17 cellular contexts compared by ENCODE assay signal in genomic region chr1:67791261-67791660, GRCh38. TPM values are rescaled to one million over a fixed set of nuclear protein-coding genes. Genes with fewer than 3 reads are reported as not detected.
DNase-seq lines count a peak whose midpoint lies in the region; ATAC-seq and TF ChIP-seq lines count a peak whose summit lies in the region.
"Had no signal": no experiment of that assay in that cellular context is flagged by ENCODE, and none has a peak within 500 bp of the region (broad histone marks: within the 10 kb centered on the region; RNA-seq: fewer than 3 reads in every experiment).

No MANE protein-coding gene starts in this region.

- no peak overlapping the region for H2AFZ ChIP-seq in IMR-90 (replicated peaks; ENCODE audit: low read length, poor library complexity)
- H2AFZ ChIP-seq: GM23338 had no signal

- POLR2A ChIA-PET in IMR-90 (lab: Charles Lee; ENCODE audit: unreplicated experiment): interaction anchor here (1.0 kb wide), 1 partner anchor 9 kb away, joined by 3 read pairs; no protein-coding TSS in a partner anchor

- DNase-seq in IMR-90: peak; percentile 44
- DNase-seq in breast epithelium (ENCODE audit: low spot score in 2 of 2): no peak
- no peak for DNase-seq in thoracic aorta (ENCODE audit: low spot score)
- DNase-seq in NCI-H446 (lab: John Stamatoyannopoulos, UW): no peak
- DNase-seq: activated gamma-delta T cell; hippocampal formation; natural killer cell; NCI-H1092 treated with DMSO at 0.1 percent for 48 hours; NCI-H345; stimulated activated naive CD4-positive, alpha-beta T cell treated with Interleukin-2 at 50 U/mL for 16 hours had no signal

- H3K56ac ChIP-seq in IMR-90 (ENCODE audit: extremely low read depth, insufficient read depth, low read length): peak overlapping the region; percentile 93

- peak overlapping the region; percentile 91 for H2BK120ac ChIP-seq in IMR-90 (ENCODE audit: low read depth, low read length)

- H3K4me1 ChIP-seq in IMR-90 (ENCODE audit: control insufficient read depth, insufficient read depth, low read length): peaks cover 37% of the 10 kb centered on the region
- no peaks in the 10 kb centered on the region for H3K4me1 ChIP-seq in breast epithelium
- H3K4me1 ChIP-seq in gastroesophageal sphincter: peaks cover 24 to 96% (median 50%) of the 10 kb centered on the region in 3 donors
- peaks cover 47 to 95% of the 10 kb centered on the region in 2 donors for H3K4me1 ChIP-seq in thoracic aorta (ENCODE audit: control insufficient read depth in 1 of 2, low read depth in 2 of 2)

- peak overlapping the region; percentile 60 for H4K5ac ChIP-seq in IMR-90 (ENCODE audit: low read depth, low read length)

- H3K9me3 ChIP-seq in IMR-90 (ENCODE audit: control insufficient read depth, insufficient read depth, low read length): no peaks in the 10 kb centered on the region
- no peaks in the 10 kb centered on the region for H3K9me3 ChIP-seq in breast epithelium
- H3K9me3 ChIP-seq in gastroesophageal sphincter: no peaks in the 10 kb centered on the region
- H3K9me3 ChIP-seq in thoracic aorta: no peaks in the 10 kb centered on the region

- BruUV-seq in IMR-90 (replicated peaks; lab: Mats Ljungman, UMichigan): TSS peak; percentile 39

- in situ Hi-C loops in IMR-90 (cut with MboI; ENCODE audit: low sequenced_read_pairs): no loop called here

- H4K20me1 ChIP-seq in IMR-90 (ENCODE audit: insufficient read depth, low read length): peaks cover 34% of the 10 kb centered on the region

- peak overlapping the region; percentile 95; the same call in 2 of the 3 replicates for H2BK15ac ChIP-seq in IMR-90 (ENCODE audit: low read depth, low read length)

- H3K18ac ChIP-seq in IMR-90 (ENCODE audit: low read depth, low read length): peak overlapping the region; percentile 58

- H3K4me3 ChIP-seq in IMR-90 (ENCODE audit: insufficient read depth, low read depth, low read length) (no peak overlapping the region), breast epithelium (no peak overlapping the region), gastroesophageal sphincter (no peak overlapping the region), thoracic aorta (peak overlapping the region; percentile 6)
- H3K4me3 ChIP-seq: BLaER1 treated with 17β-estradiol and CSF1 and Interleukin-3, amounts not matched to agents 10 nM and 100 nM; GM23338 had no signal

- TF ChIP-seq POLR2A in IMR-90 (IDR thresholded peaks at IDR 0.05; ENCODE audit: low read depth, low read length): no peak
- no peak for TF ChIP-seq POLR2A in breast epithelium (IDR thresholded peaks at IDR 0.05)
- TF ChIP-seq POLR2A in gastroesophageal sphincter (IDR thresholded peaks at IDR 0.05): no peak

- peaks cover 40% of the 10 kb centered on the region for H3K9me1 ChIP-seq in IMR-90 (ENCODE audit: insufficient read depth, low read length)

- H2BK5ac ChIP-seq in IMR-90 (ENCODE audit: low read depth, low read length, poor library complexity, severe bottlenecking): peak overlapping the region; percentile 86

- no peak for TF ChIP-seq EP300 in gastroesophageal sphincter (IDR thresholded peaks at IDR 0.05)

- H3K79me1 ChIP-seq in IMR-90 (ENCODE audit: low read depth in 1 of 2, low read length in 2 of 2): peaks cover 32 to 89% of the 10 kb centered on the region in 2 experiments

- H3K27me3 ChIP-seq in IMR-90 (ENCODE audit: control insufficient read depth, insufficient read depth, low read length) (no peaks in the 10 kb centered on the region), breast epithelium (no peaks in the 10 kb centered on the region), gastroesophageal sphincter (no peaks in the 10 kb centered on the region), thoracic aorta (replicated peaks; ENCODE audit: insufficient read depth) (no peaks in the 10 kb centered on the region)
- H3K27me3 ChIP-seq: BLaER1 treated with 17β-estradiol and CSF1 and Interleukin-3, amounts not matched to agents 10 nM and 100 nM had no signal

- TF ChIP-seq RAD21 in IMR-90 (IDR thresholded peaks at IDR 0.05; ENCODE audit: low read length): no peak

- H3K14ac ChIP-seq in IMR-90 (replicated peaks; ENCODE audit: low read depth, low read length): peak overlapping the region; percentile 92

- H3K9ac ChIP-seq in IMR-90 (ENCODE audit: low read depth, low read length): peak overlapping the region; percentile 43
- H3K9ac ChIP-seq: BLaER1 treated with 17β-estradiol and CSF1 and Interleukin-3, amounts not matched to agents 10 nM and 100 nM had no signal

- dilution Hi-C loops in IMR-90 (cut with HindIII; ENCODE audit: low sequenced_read_pairs, unreplicated experiment): no loop called here

- H2AK9ac ChIP-seq in IMR-90 (replicated peaks; ENCODE audit: low read depth, low read length, poor library complexity): peak overlapping the region; percentile 92

- peak overlapping the region; percentile 94 for H3K4ac ChIP-seq in IMR-90 (ENCODE audit: low read depth, low read length)

- H3K23ac ChIP-seq in IMR-90 (ENCODE audit: low read depth, low read length): peak overlapping the region; percentile 88

- ATAC-seq in IMR-90 (ENCODE audit: low read depth): no peak
- ATAC-seq in gastroesophageal sphincter: peak; percentile 42
- ATAC-seq in thoracic aorta (ENCODE audit: insufficient number of reproducible peaks, low FRiP score, low read depth): no peak
- ATAC-seq in GM21447 (IDR thresholded peaks at IDR 0.05; ENCODE audit: unreplicated experiment): no peak
- ATAC-seq in HG02798 (IDR thresholded peaks at IDR 0.05; ENCODE audit: poor library complexity, unreplicated experiment): no peak
- no peak for ATAC-seq in GM18870 (IDR thresholded peaks at IDR 0.05; ENCODE audit: unreplicated experiment)
- ATAC-seq: natural killer cell had no signal

- peak overlapping the region; percentile 96 for H2BK20ac ChIP-seq in IMR-90 (ENCODE audit: low read depth, low read length)

- peak overlapping the region; percentile 67 to 92 for H4K8ac ChIP-seq in IMR-90 (ENCODE audit: low read depth in 2 of 2, low read length in 2 of 2)

- peak overlapping the region; percentile 71 for H3K4me2 ChIP-seq in IMR-90 (ENCODE audit: low read depth, low read length)
- H3K4me2 ChIP-seq: BLaER1 treated with 17β-estradiol and CSF1 and Interleukin-3, amounts not matched to agents 10 nM and 100 nM had no signal

- TF ChIP-seq CTCF in IMR-90 (conservative IDR thresholded peaks at IDR 0.05; ENCODE audit: low read depth, low read length) (no peak), breast epithelium (IDR thresholded peaks at IDR 0.05) (no peak), gastroesophageal sphincter (IDR thresholded peaks at IDR 0.05) (no peak), thoracic aorta (IDR thresholded peaks at IDR 0.05) (no peak)

- CTCF ChIA-PET in IMR-90 (lab: Yijun Ruan, JAX): interaction anchor here (0.6 kb wide), 1 partner anchor 25 kb away, joined by 4 read pairs; no protein-coding TSS in a partner anchor

- peak overlapping the region; percentile 97 for H2AK5ac ChIP-seq in IMR-90 (ENCODE audit: low read depth, low read length)

- H3K27ac ChIP-seq in IMR-90 (ENCODE audit: insufficient read depth, low read length) (peak overlapping the region; percentile 93), breast epithelium (peak overlapping the region; percentile 11 to 62), gastroesophageal sphincter (peak overlapping the region; percentile 37 to 69 (median 68)), thoracic aorta (peak overlapping the region; percentile 74 to 82)
- H3K27ac ChIP-seq: BLaER1 treated with 17β-estradiol and CSF1 and Interleukin-3, amounts not matched to agents 10 nM and 100 nM; VCaP had no signal

- H4K91ac ChIP-seq in IMR-90 (ENCODE audit: insufficient read depth, low read depth, low read length): peak overlapping the region; percentile 95

- whole genome bisulfite sequencing in IMR-90 (ENCODE audit: extremely low coverage in 2 of 2, insufficient read length in 1 of 2), 2 experiments: 50% methylated on average over 1 of the region's 1 CpG; no CpG with 5 or more reads in 1 of the 2 experiments
- WGBS in gastroesophageal sphincter (ENCODE audit: low coverage in 1 of 2), 2 donors: 31 to 33% methylated on average over 1 of the region's 1 CpG

- intact Hi-C loops in IMR-90 (cut with micrococcal nuclease) (no loop called here), breast epithelium (cut with DNase I; ENCODE audit: low total_unique reads) (loop anchor here (1.0 kb wide), 1 partner anchor 12 kb away; no protein-coding TSS in a partner anchor)

- H3K36me3 ChIP-seq in IMR-90 (ENCODE audit: control insufficient read depth, insufficient read depth, low read length): no peaks in the 10 kb centered on the region
- no peaks in the 10 kb centered on the region for H3K36me3 ChIP-seq in breast epithelium
- no peaks in the 10 kb centered on the region for H3K36me3 ChIP-seq in gastroesophageal sphincter
- H3K36me3 ChIP-seq in thoracic aorta: no peaks in the 10 kb centered on the region
- H3K36me3 ChIP-seq: BLaER1 treated with 17β-estradiol and CSF1 and Interleukin-3, amounts not matched to agents 10 nM and 100 nM had no signal

TF ChIP-seq in IMR-90, 13 proteins besides CTCF, POLR2A, EP300 and RAD21:
- TF ChIP-seq CEBPB (IDR thresholded peaks at IDR 0.05; ENCODE audit: low read depth, low read length) (0 out of 2 replicates have a peak, but pooled peaks have one; percentile 20), MAZ (IDR thresholded peaks at IDR 0.05; ENCODE audit: borderline replicate concordance, low read depth, low read length) (no peak), CHD1 (IDR thresholded peaks at IDR 0.05; ENCODE audit: low read depth, low read length) (no peak), RFX5 (IDR thresholded peaks at IDR 0.05; ENCODE audit: low read depth, low read length) (no peak)

RNA-seq across cellular contexts. Expression of gene GNG12, which starts 42.0 kb away (rescaled TPM):
- total RNA-seq in IMR-90 (2012; rRNA removed) (132 and 233 TPM in 2 replicates), breast epithelium (100 to 1,000 TPM in 1 of 3 donors, 10 to 100 TPM in 2; 82.1 to 100 (median 87.5) TPM), gastroesophageal sphincter (100 to 1,000 TPM; 135 to 175 (median 149) TPM), thoracic aorta (100 to 1,000 TPM; 116 to 137 TPM)
- polyA plus RNA-seq in IMR-90 (2012; rRNA removed): 74.4 and 92.3 TPM in 2 replicates
- polyA plus RNA-seq in IMR-90 (2012; cell fraction: cytosol; rRNA removed): 15.5 and 25.7 TPM in 2 replicates
- 4.8 and 43.9 TPM in 2 replicates for polyA plus RNA-seq in IMR-90 (2012; cell fraction: nucleus; rRNA removed; ENCODE audit: low replicate concordance)
- total RNA-seq: natural killer cell had no signal

Comparison
In these comparisons a context has a peak if more than half of its experiments do, and no peak if none do; other contexts are left out.
1. H3K27ac ChIP-seq: peak in every context shown above with its lines; median percentile 93 in IMR-90; 78 in thoracic aorta; 68 in gastroesophageal sphincter; 36 in breast epithelium.